In the genomic region with DNA sequence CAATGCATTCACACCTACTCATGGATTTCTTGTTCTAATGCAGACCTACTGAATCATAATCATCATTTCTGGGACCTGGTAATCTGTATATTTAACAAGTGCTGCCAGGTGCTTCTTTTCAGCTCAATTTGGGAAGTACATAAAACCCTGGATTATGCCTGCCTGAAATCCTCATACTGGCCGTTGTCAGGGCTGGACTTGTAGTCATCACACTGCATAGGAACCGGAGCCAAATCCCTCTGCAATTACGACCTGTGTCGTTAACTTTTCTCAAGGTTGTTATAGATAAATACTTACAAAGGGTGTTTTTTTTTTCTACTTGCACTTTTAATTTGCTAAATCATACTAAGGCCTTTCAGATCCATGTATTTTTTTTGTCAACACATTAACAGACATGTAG, we compare ENCODE assay signal across 26 cellular contexts.
A peak's percentile ranks its signal among the peaks of the same experiment; 100 is the strongest.
DNase-seq lines count a peak whose midpoint lies in the region; ATAC-seq, FAIRE-seq and TF ChIP-seq lines count a peak whose summit lies in the region.
"Had no signal": no experiment of that assay in that cellular context is flagged by ENCODE, and none has a peak within 500 bp of the region (broad histone marks: within the 10 kb centered on the region; RNA-seq: fewer than 3 reads in every experiment).

No MANE protein-coding gene starts in this region.

- TF ChIP-seq CTCF in left ventricle myocardium inferior (IDR thresholded peaks at IDR 0.05; ENCODE audit: borderline replicate concordance) (no peak), bronchial epithelial cell (IDR thresholded peaks at IDR 0.05; ENCODE audit: insufficient read depth, low read length, severe bottlenecking) (no peak), testis (IDR thresholded peaks at IDR 0.05) (no peak)

- WGBS in right cardiac atrium = 58% methylated on average over 4 of the region's 4 CpGs
- 15 to 25% methylated on average over 2 to 4 of the region's 4 CpGs for WGBS in testis, 2 donors

- H3K4me3 ChIP-seq in left ventricle myocardium inferior (peak overlapping the region; percentile 43), right cardiac atrium (ENCODE audit: low read length) (no peak overlapping the region), bronchial epithelial cell (ENCODE audit: low read depth, low read length) (no peak overlapping the region), testis (no peak overlapping the region)

- FAIRE-seq in bronchial epithelial cell (lab: Jason Lieb, UNC) = no peak
- FAIRE-seq: GM18507, H54, HepG2 had no signal

- no peak overlapping the region for H3K4me3 Mint-ChIP-seq in activated naive CD8-positive, alpha-beta T cell treated with anti-CD3 and anti-CD28 coated beads for 36 hours
- H3K4me3 Mint-ChIP-seq: CD14-positive monocyte; CD8-positive, alpha-beta memory T cell had no signal

- intact Hi-C loops in left ventricle myocardium inferior (cut with micrococcal nuclease) (no loop called here), right cardiac atrium (cut with DNase I) (no loop called here), testis (cut with DNase I; ENCODE audit: low total_unique reads) (no loop called here)

- no peak for ATAC-seq in right cardiac atrium
- no peak for ATAC-seq in HG02759 (IDR thresholded peaks at IDR 0.05; ENCODE audit: unreplicated experiment)
- ATAC-seq: HepG2, Panc1 had no signal

- H3K27ac ChIP-seq in left ventricle myocardium inferior (replicated peaks) (peak overlapping the region; percentile 85), right cardiac atrium (ENCODE audit: low read length) (no peak overlapping the region), testis (no peak overlapping the region)
- H3K27ac ChIP-seq: RWPE1 had no signal

- H3K9me3 Mint-ChIP-seq in activated naive CD8-positive, alpha-beta T cell treated with anti-CD3 and anti-CD28 coated beads for 36 hours = no peaks in the 10 kb centered on the region
- H3K9me3 Mint-ChIP-seq: CD14-positive monocyte had no signal

- no peaks in the 10 kb centered on the region for H3K4me1 Mint-ChIP-seq in activated naive CD8-positive, alpha-beta T cell treated with anti-CD3 and anti-CD28 coated beads for 36 hours
- H3K4me1 Mint-ChIP-seq: CD14-positive monocyte; CD8-positive, alpha-beta memory T cell had no signal

- TF ChIP-seq POLR2A in testis (IDR thresholded peaks at IDR 0.05) = no peak

- no peaks in the 10 kb centered on the region for H3K9me3 ChIP-seq in left ventricle myocardium inferior (replicated peaks)
- H3K9me3 ChIP-seq in right cardiac atrium (ENCODE audit: control insufficient read depth, low read length) = no peaks in the 10 kb centered on the region
- no peaks in the 10 kb centered on the region for H3K9me3 ChIP-seq in testis
- H3K9me3 ChIP-seq: BE2C, SK-N-SH had no signal

- no peak overlapping the region for H3K27ac Mint-ChIP-seq in activated naive CD8-positive, alpha-beta T cell treated with anti-CD3 and anti-CD28 coated beads for 36 hours
- H3K27ac Mint-ChIP-seq: CD14-positive monocyte; CD8-positive, alpha-beta memory T cell had no signal

- H3K36me3 Mint-ChIP-seq in activated naive CD8-positive, alpha-beta T cell treated with anti-CD3 and anti-CD28 coated beads for 36 hours = no peaks in the 10 kb centered on the region
- H3K36me3 Mint-ChIP-seq: CD14-positive monocyte; CD8-positive, alpha-beta memory T cell had no signal

- H3K36me3 ChIP-seq in left ventricle myocardium inferior = no peaks in the 10 kb centered on the region
- H3K36me3 ChIP-seq in bronchial epithelial cell (ENCODE audit: control insufficient read depth, insufficient read depth, low read length) = no peaks in the 10 kb centered on the region
- no peaks in the 10 kb centered on the region for H3K36me3 ChIP-seq in testis (ENCODE audit: low read depth, missing control alignments)
- H3K36me3 ChIP-seq: BE2C had no signal

- no peaks in the 10 kb centered on the region for H3K27me3 Mint-ChIP-seq in activated naive CD8-positive, alpha-beta T cell treated with anti-CD3 and anti-CD28 coated beads for 36 hours
- H3K27me3 Mint-ChIP-seq: CD8-positive, alpha-beta memory T cell had no signal

- DNase-seq in NCI-H146 (lab: John Stamatoyannopoulos, UW) (peak; percentile 11), NCI-H146 treated with DMSO at 0.1 percent for 48 hours (lab: John Stamatoyannopoulos, UW; ENCODE audit: unreplicated experiment) (no peak), left ventricle myocardium inferior (no peak), right cardiac atrium (no peak), bronchial epithelial cell (ENCODE audit: low read depth) (peak; percentile 5), testis (peak; percentile 21)
- no peak for DNase-seq in activated naive CD8-positive, alpha-beta T cell treated with anti-CD3 and anti-CD28 coated beads for 36 hours
- DNase-seq: 8988T; ACHN; BE2C; Calu3; CD8-positive, alpha-beta memory T cell; Karpas-422; NCI-H1694 treated with DMSO at 0.1 percent for 48 hours; NCI-H2171 treated with DMSO at 0.1 percent for 48 hours; NCI-H345; NCI-H510A treated with DMSO at 0.1 percent for 48 hours; NCI-H82; SK-N-SH had no signal

- H3K27me3 ChIP-seq in left ventricle myocardium inferior (ENCODE audit: low read depth) (no peaks in the 10 kb centered on the region), right cardiac atrium (ENCODE audit: control insufficient read depth, insufficient read depth) (no peaks in the 10 kb centered on the region), bronchial epithelial cell (ENCODE audit: control insufficient read depth, insufficient read depth, low read length) (no peaks in the 10 kb centered on the region), testis (no peaks in the 10 kb centered on the region)
- H3K27me3 ChIP-seq: BE2C had no signal

- H3K4me1 ChIP-seq in left ventricle myocardium inferior = no peaks in the 10 kb centered on the region
- no peaks in the 10 kb centered on the region for H3K4me1 ChIP-seq in right cardiac atrium (ENCODE audit: control insufficient read depth, insufficient read depth, low read length)
- no peaks in the 10 kb centered on the region for H3K4me1 ChIP-seq in testis
- H3K4me1 ChIP-seq: BE2C had no signal

Comparison
In these comparisons a context has a peak if more than half of its experiments do, and no peak if none do; other contexts are left out.
1. DNase-seq: peak in NCI-H146 (single experiment), bronchial epithelial cell (single experiment) and testis (single experiment); none in NCI-H146 treated with DMSO at 0.1 percent for 48 hours (single experiment), left ventricle myocardium inferior (single experiment), right cardiac atrium (0 of 3) and activated naive CD8-positive, alpha-beta T cell treated with anti-CD3 and anti-CD28 coated beads for 36 hours (single experiment).